ENCODE assay signal across 10 cellular contexts in genomic region chr3:36381311-36381956, GRCh38. TPM values are rescaled to one million over a fixed set of nuclear protein-coding genes. Genes with fewer than 3 reads are reported as not detected.
A peak's percentile ranks its signal among the peaks of the same experiment; 100 is the strongest.
DNase-seq lines count a peak whose midpoint lies in the region; ATAC-seq, FAIRE-seq and TF ChIP-seq lines count a peak whose summit lies in the region.
"Had no signal": no experiment of that assay in that cellular context is flagged by ENCODE, and none has a peak within 500 bp of the region (broad histone marks: within the 10 kb centered on the region; RNA-seq: fewer than 3 reads in every experiment).

No MANE protein-coding gene starts in this region.

- peak overlapping the region; percentile 84 to 92 (median 85) for H3K4me3 Mint-ChIP-seq in brain
- no peak overlapping the region for H3K4me3 Mint-ChIP-seq in stimulated activated memory B cell treated with anti-CD40 and anti-IgM and Interleukin-4, amounts not matched to agents 10 μg/mL and 1 μg/mL and 100 μg/mL, for 72 hours
- H3K4me3 Mint-ChIP-seq: activated naive CD4-positive, alpha-beta T cell treated with anti-CD3 and anti-CD28 coated beads, Interleukin-2, amount 10 ng/mL, durations not matched to agents 7 days and 5 days had no signal

- H3K4me3 ChIP-seq in A549: peak overlapping the region; percentile 48; the same call in 2 of the 3 replicates
- H3K4me3 ChIP-seq in kidney epithelial cell (ENCODE audit: low read depth, low read length): peak overlapping the region; percentile 82

- CTCF ChIA-PET in A549 (lab: Yijun Ruan, JAX): interaction anchor here (0.6 to 0.9 kb wide), 3 partner anchors 8 to 681 kb away, joined by 3 read pairs; no protein-coding TSS in a partner anchor

- peak overlapping the region in 4 of 5 experiments; percentile 44 to 64 (median 63) for H3K27ac Mint-ChIP-seq in brain
- H3K27ac Mint-ChIP-seq in stimulated activated memory B cell treated with anti-CD40 and anti-IgM and Interleukin-4, amounts not matched to agents 10 μg/mL and 1 μg/mL and 100 μg/mL, for 72 hours: no peak overlapping the region
- H3K27ac Mint-ChIP-seq: activated naive CD4-positive, alpha-beta T cell treated with anti-CD3 and anti-CD28 coated beads, Interleukin-2, amount 10 ng/mL, durations not matched to agents 7 days and 5 days had no signal

- TF ChIP-seq POLR2A in A549 (IDR thresholded peaks at IDR 0.05; ENCODE audit: low read length): no peak

- no peaks in the 10 kb centered on the region for H3K9me3 ChIP-seq in A549

- H3K36me3 Mint-ChIP-seq in brain: peaks cover 9% of the 10 kb centered on the region
- no peaks in the 10 kb centered on the region for H3K36me3 Mint-ChIP-seq in stimulated activated memory B cell treated with anti-CD40 and anti-IgM and Interleukin-4, amounts not matched to agents 10 μg/mL and 1 μg/mL and 100 μg/mL, for 72 hours
- H3K36me3 Mint-ChIP-seq: activated naive CD4-positive, alpha-beta T cell treated with anti-CD3 and anti-CD28 coated beads, Interleukin-2, amount 10 ng/mL, durations not matched to agents 7 days and 5 days had no signal

- no peaks in the 10 kb centered on the region for H3K9me3 Mint-ChIP-seq in brain
- no peaks in the 10 kb centered on the region for H3K9me3 Mint-ChIP-seq in stimulated activated memory B cell treated with anti-CD40 and anti-IgM and Interleukin-4, amounts not matched to agents 10 μg/mL and 1 μg/mL and 100 μg/mL, for 72 hours
- H3K9me3 Mint-ChIP-seq: activated naive CD4-positive, alpha-beta T cell treated with anti-CD3 and anti-CD28 coated beads, Interleukin-2, amount 10 ng/mL, durations not matched to agents 7 days and 5 days had no signal

- POLR2A ChIA-PET in A549 (lab: Yijun Ruan, JAX): no interaction called here

- in situ Hi-C loops in G401 (cut with HindIII; ENCODE audit: low sequenced_read_pairs): no loop called here

- 73% methylated on average over 8 of the region's 8 CpGs for WGBS in A549 (ENCODE audit: missing lambda C conversion rate)

- TF ChIP-seq RAD21 in A549 (conservative IDR thresholded peaks at IDR 0.05 in 1 of 2, IDR thresholded peaks at IDR 0.05 in 1 of 2): no peak

- H3K4me1 ChIP-seq in A549: peaks cover 5% of the 10 kb centered on the region; the same call in 1 of the 3 replicates

- no peaks in the 10 kb centered on the region for H3K27me3 ChIP-seq in kidney epithelial cell (ENCODE audit: control insufficient read depth, insufficient read depth, low read length)

- TF ChIP-seq CTCF in A549 (IDR thresholded peaks at IDR 0.05): no peak
- TF ChIP-seq CTCF in brain (conservative IDR thresholded peaks at IDR 0.05): no peak
- no peak for TF ChIP-seq CTCF in kidney epithelial cell (IDR thresholded peaks at IDR 0.05; ENCODE audit: insufficient read depth, low read length, poor library complexity, severe bottlenecking)

- no peak for TF ChIP-seq EP300 in A549 (IDR thresholded peaks at IDR 0.05)

- DNase-seq in A549 (ENCODE audit: low read depth in 1 of 2, low spot score in 1 of 2) (no peak), G401 (ENCODE audit: low spot score) (peak; percentile 77), kidney epithelial cell (ENCODE audit: low read depth) (no peak), NCI-H1417 (lab: John Stamatoyannopoulos, UW) (no peak), foreskin melanocyte (no peak), D341Med (ENCODE audit: low spot score) (no peak)
- DNase-seq: activated naive CD4-positive, alpha-beta T cell treated with anti-CD3 and anti-CD28 coated beads, Interleukin-2, amount 10 ng/mL, durations not matched to agents 7 days and 5 days had no signal

- ATAC-seq in A549: no peak
- ATAC-seq in stimulated activated memory B cell treated with anti-CD40 and anti-IgM and Interleukin-4, amounts not matched to agents 10 μg/mL and 1 μg/mL and 100 μg/mL, for 72 hours: no peak

- no peaks in the 10 kb centered on the region for H3K36me3 ChIP-seq in kidney epithelial cell (ENCODE audit: control insufficient read depth, insufficient read depth, low read length)

- peaks cover 30% of the 10 kb centered on the region for H3K27me3 Mint-ChIP-seq in brain
- peaks cover 46% of the 10 kb centered on the region for H3K27me3 Mint-ChIP-seq in stimulated activated memory B cell treated with anti-CD40 and anti-IgM and Interleukin-4, amounts not matched to agents 10 μg/mL and 1 μg/mL and 100 μg/mL, for 72 hours

- H3K4me2 ChIP-seq in A549: peak overlapping the region; percentile 85

- peaks cover 22% of the 10 kb centered on the region for H3K4me1 Mint-ChIP-seq in brain
- peaks cover 6% of the 10 kb centered on the region for H3K4me1 Mint-ChIP-seq in stimulated activated memory B cell treated with anti-CD40 and anti-IgM and Interleukin-4, amounts not matched to agents 10 μg/mL and 1 μg/mL and 100 μg/mL, for 72 hours

- no peak for FAIRE-seq in A549 (lab: Jason Lieb, UNC)
- FAIRE-seq: TTC549 had no signal

- H3K27ac ChIP-seq in A549: 0 out of 6 replicates have a peak overlapping the region, but pooled peaks of 1 of the 2 experiments have one; percentile 10

TF ChIP-seq in A549, 52 proteins besides CTCF, POLR2A, EP300 and RAD21:
- TF ChIP-seq CBX2 (IDR thresholded peaks at IDR 0.05; ENCODE audit: borderline replicate concordance, low read depth) (no peak), E2F6 (IDR thresholded peaks at IDR 0.05; ENCODE audit: borderline replicate concordance, low read depth) (no peak)

RNA-seq across cellular contexts. Expression of gene STAC, which starts 1.1 kb away (rescaled TPM):
- 2.1 and 2.2 TPM in 2 replicates for polyA plus RNA-seq in A549 (2011; rRNA removed)
- 0.69 and 0.95 TPM in 2 replicates for polyA plus RNA-seq in A549 (2012; cell fraction: cytosol; rRNA removed)
- polyA plus RNA-seq in A549 (2012; cell fraction: nucleus; rRNA removed): 0.56 and 1.1 TPM in 2 replicates
- 2.8 to 3.4 TPM (median 3.2 TPM) in 3 replicates for polyA plus RNA-seq in A549 (2017; fragmentation: RNase III; extraction: RNeasy Plus Mini Kit Qiagen cat#74134 plus additional on column Dnase treatment)
- polyA minus RNA-seq in A549 (2011; rRNA and poly(A)+ RNA removed): 3.4 and 7.7 TPM in 2 replicates
- total RNA-seq in G401 (2014; rRNA removed; shearing (Covaris generic)): not detected in 2 replicates
- polyA plus RNA-seq in brain (ENCODE audit: insufficient read depth, low read depth, low replicate concordance): 13.9 TPM
- total RNA-seq in kidney epithelial cell: 15.3 and 17.5 TPM in 2 replicates

Comparison
In these comparisons a context has a peak if more than half of its experiments do, and no peak if none do; other contexts are left out.
1. RNA of gene STAC, which starts 1.1 kb away (total RNA-seq): 15.3 to 17.5 TPM in kidney epithelial cell; not detected in G401; every median in the first group is over 10 times any median in the second.